Comparison of ENCODE assay signal across 28 cellular contexts in the genomic region with DNA sequence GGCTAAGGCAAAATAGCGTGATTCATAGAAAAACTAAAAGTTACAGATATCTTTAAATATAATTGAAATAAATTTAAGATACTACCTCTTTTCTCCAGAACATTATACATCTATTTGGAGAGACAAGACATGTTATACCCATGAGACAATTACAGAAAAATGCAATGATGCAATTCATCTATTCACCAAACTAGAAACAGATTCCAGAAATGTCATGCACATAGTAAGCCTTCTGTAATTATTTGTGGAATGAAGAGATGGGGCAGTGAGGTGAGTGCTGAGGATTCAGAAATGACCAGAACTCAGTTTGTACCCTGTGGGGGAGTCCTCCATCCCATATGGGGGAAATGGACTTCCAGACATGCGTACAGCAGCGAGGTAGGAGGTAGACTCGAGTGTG.
DNase-seq lines count a peak whose midpoint lies in the region; ATAC-seq and TF ChIP-seq lines count a peak whose summit lies in the region.
"Had no signal": no experiment of that assay in that cellular context is flagged by ENCODE, and none has a peak within 500 bp of the region (broad histone marks: within the 10 kb centered on the region; RNA-seq: fewer than 3 reads in every experiment).

No MANE protein-coding gene starts in this region.

- peaks cover 2% of the 10 kb centered on the region for H3K27me3 Mint-ChIP-seq in HFFc6 (ENCODE audit: insufficient read depth)
- no peaks in the 10 kb centered on the region for H3K27me3 Mint-ChIP-seq in chondrocyte (ENCODE audit: low read depth)

- H3K4me1 Mint-ChIP-seq in HFFc6 (ENCODE audit: low read depth): peaks cover 52% of the 10 kb centered on the region
- peaks cover 19% of the 10 kb centered on the region for H3K4me1 Mint-ChIP-seq in chondrocyte (ENCODE audit: low read depth)
- H3K4me1 Mint-ChIP-seq: activated CD4-positive, alpha-beta T cell treated with anti-CD3 and anti-CD28 coated beads, Interleukin-2, amount 10 ng/mL, durations not matched to agents 7 days and 5 days; activated CD8-positive, alpha-beta memory T cell treated with anti-CD3 and anti-CD28 coated beads, Interleukin-2, amount 10 ng/mL, durations not matched to agents 7 days and 5 days had no signal

- H3K9me3 Mint-ChIP-seq in HFFc6 (peaks cover 14% of the 10 kb centered on the region), chondrocyte (ENCODE audit: low read depth) (peaks cover 9% of the 10 kb centered on the region)
- H3K9me3 Mint-ChIP-seq: activated CD4-positive, alpha-beta T cell treated with anti-CD3 and anti-CD28 coated beads, Interleukin-2, amount 10 ng/mL, durations not matched to agents 7 days and 5 days; activated T-cell treated with anti-CD3 and anti-CD28 coated beads, Interleukin-2, amount 50 U/mL, for 72 hours; nephron; T-helper 2 cell treated with Interferon-gamma antibody and Interleukin-4, amounts not matched to agents 5 μg/mL and 100 μg/mL, for 36 hours had no signal

- DNase-seq in AG20443 (ENCODE audit: low spot score) (peak; percentile 60), HFFc6 (peak; percentile 73), chondrocyte (ENCODE audit: low spot score) (no peak), iris pigment epithelial cell (ENCODE audit: low read depth) (peak; percentile 44), NCI-H748 (lab: John Stamatoyannopoulos, UW; ENCODE audit: unreplicated experiment) (no peak), NCI-H510A (lab: John Stamatoyannopoulos, UW) (no peak)
- DNase-seq: activated CD4-positive, alpha-beta T cell treated with anti-CD3 and anti-CD28 coated beads, Interleukin-2, amount 10 ng/mL, durations not matched to agents 7 days and 5 days; activated CD8-positive, alpha-beta memory T cell treated with anti-CD3 and anti-CD28 coated beads, Interleukin-2, amount 10 ng/mL, durations not matched to agents 7 days and 5 days; activated naive CD4-positive, alpha-beta T cell treated with Interleukin-2 at 50 U/mL for 16 hours; activated T-cell treated with anti-CD3 and anti-CD28 coated beads, Interleukin-2, amount 50 U/mL, for 72 hours; dermis blood vessel endothelial cell; foreskin melanocyte; GOT3; hippocampal formation; midbrain; NCI-H1105; NCI-H1930; NCI-H748 treated with DMSO at 0.1 percent for 48 hours; ovary; stimulated activated CD4-positive, alpha-beta T cell treated with anti-CD3 and anti-CD28 coated beads, Interleukin-12 subunit alpha, Interleukin-12 subunit beta, amount 100 ng/mL, for 4 hours; stimulated activated naive CD8-positive, alpha-beta T cell treated with anti-CD3 and anti-CD28 coated beads, Interleukin-15, Interleukin-2, amounts not matched to agents 100 U/mL and 50 U/mL, for 24 hours; WERI-Rb-1 had no signal

- TF ChIP-seq CTCF in HFFc6 (IDR thresholded peaks at IDR 0.05): no peak
- no peak for TF ChIP-seq CTCF in chondrocyte (IDR thresholded peaks at IDR 0.05)

- ATAC-seq in GM19395 (IDR thresholded peaks at IDR 0.05; ENCODE audit: unreplicated experiment) (no peak), GM21737 (IDR thresholded peaks at IDR 0.05; ENCODE audit: unreplicated experiment) (no peak)
- ATAC-seq: activated CD8-positive, alpha-beta memory T cell treated with anti-CD3 and anti-CD28 coated beads, Interleukin-2, amount 10 ng/mL, durations not matched to agents 7 days and 5 days; activated T-cell treated with anti-CD3 and anti-CD28 coated beads, Interleukin-2, amount 50 U/mL, for 72 hours; HepG2; Right ventricle myocardium inferior; stimulated activated naive CD8-positive, alpha-beta T cell treated with anti-CD3 and anti-CD28 coated beads, Interleukin-15, Interleukin-2, amounts not matched to agents 100 U/mL and 50 U/mL, for 24 hours had no signal

- H3K27ac Mint-ChIP-seq in HFFc6 (peak overlapping the region; percentile 85), chondrocyte (ENCODE audit: unreplicated experiment) (peak overlapping the region; percentile 81)
- H3K27ac Mint-ChIP-seq: activated CD4-positive, alpha-beta T cell treated with anti-CD3 and anti-CD28 coated beads, Interleukin-2, amount 10 ng/mL, durations not matched to agents 7 days and 5 days; activated CD8-positive, alpha-beta memory T cell treated with anti-CD3 and anti-CD28 coated beads, Interleukin-2, amount 10 ng/mL, durations not matched to agents 7 days and 5 days; activated T-cell treated with anti-CD3 and anti-CD28 coated beads, Interleukin-2, amount 50 U/mL, for 72 hours; nephron; T-helper 2 cell treated with Interferon-gamma antibody and Interleukin-4, amounts not matched to agents 5 μg/mL and 100 μg/mL, for 36 hours had no signal

- peaks cover 9% of the 10 kb centered on the region for H3K36me3 Mint-ChIP-seq in HFFc6 (ENCODE audit: low read depth)
- peaks cover 4% of the 10 kb centered on the region for H3K36me3 Mint-ChIP-seq in chondrocyte (ENCODE audit: low read depth)
- H3K36me3 Mint-ChIP-seq: activated CD8-positive, alpha-beta memory T cell treated with anti-CD3 and anti-CD28 coated beads, Interleukin-2, amount 10 ng/mL, durations not matched to agents 7 days and 5 days had no signal

- peak overlapping the region; percentile 69 for H3K4me3 Mint-ChIP-seq in HFFc6
- no peak overlapping the region for H3K4me3 Mint-ChIP-seq in chondrocyte (ENCODE audit: unreplicated experiment)
- H3K4me3 Mint-ChIP-seq: activated CD4-positive, alpha-beta T cell treated with anti-CD3 and anti-CD28 coated beads, Interleukin-2, amount 10 ng/mL, durations not matched to agents 7 days and 5 days; activated CD8-positive, alpha-beta memory T cell treated with anti-CD3 and anti-CD28 coated beads, Interleukin-2, amount 10 ng/mL, durations not matched to agents 7 days and 5 days; activated T-cell treated with anti-CD3 and anti-CD28 coated beads, Interleukin-2, amount 50 U/mL, for 72 hours; nephron; T-helper 2 cell treated with Interferon-gamma antibody and Interleukin-4, amounts not matched to agents 5 μg/mL and 100 μg/mL, for 36 hours had no signal

Comparison
In these comparisons a context has a peak if more than half of its experiments do, and no peak if none do; other contexts are left out.
1. DNase-seq: peak in AG20443 (single experiment), HFFc6 (single experiment) and iris pigment epithelial cell (single experiment); none in chondrocyte (single experiment), NCI-H748 (single experiment) and NCI-H510A (single experiment).